Comparison of ENCODE assay signal across 1 cellular context in genomic region chr6:97422171-97422570, GRCh38.
TF ChIP-seq lines count a peak whose summit lies in the region.

No MANE protein-coding gene starts in this region.

TF ChIP-seq in H1, 55 proteins besides CTCF, POLR2A, EP300 and RAD21 (continued from another document):
- TF ChIP-seq, protein P1, sequence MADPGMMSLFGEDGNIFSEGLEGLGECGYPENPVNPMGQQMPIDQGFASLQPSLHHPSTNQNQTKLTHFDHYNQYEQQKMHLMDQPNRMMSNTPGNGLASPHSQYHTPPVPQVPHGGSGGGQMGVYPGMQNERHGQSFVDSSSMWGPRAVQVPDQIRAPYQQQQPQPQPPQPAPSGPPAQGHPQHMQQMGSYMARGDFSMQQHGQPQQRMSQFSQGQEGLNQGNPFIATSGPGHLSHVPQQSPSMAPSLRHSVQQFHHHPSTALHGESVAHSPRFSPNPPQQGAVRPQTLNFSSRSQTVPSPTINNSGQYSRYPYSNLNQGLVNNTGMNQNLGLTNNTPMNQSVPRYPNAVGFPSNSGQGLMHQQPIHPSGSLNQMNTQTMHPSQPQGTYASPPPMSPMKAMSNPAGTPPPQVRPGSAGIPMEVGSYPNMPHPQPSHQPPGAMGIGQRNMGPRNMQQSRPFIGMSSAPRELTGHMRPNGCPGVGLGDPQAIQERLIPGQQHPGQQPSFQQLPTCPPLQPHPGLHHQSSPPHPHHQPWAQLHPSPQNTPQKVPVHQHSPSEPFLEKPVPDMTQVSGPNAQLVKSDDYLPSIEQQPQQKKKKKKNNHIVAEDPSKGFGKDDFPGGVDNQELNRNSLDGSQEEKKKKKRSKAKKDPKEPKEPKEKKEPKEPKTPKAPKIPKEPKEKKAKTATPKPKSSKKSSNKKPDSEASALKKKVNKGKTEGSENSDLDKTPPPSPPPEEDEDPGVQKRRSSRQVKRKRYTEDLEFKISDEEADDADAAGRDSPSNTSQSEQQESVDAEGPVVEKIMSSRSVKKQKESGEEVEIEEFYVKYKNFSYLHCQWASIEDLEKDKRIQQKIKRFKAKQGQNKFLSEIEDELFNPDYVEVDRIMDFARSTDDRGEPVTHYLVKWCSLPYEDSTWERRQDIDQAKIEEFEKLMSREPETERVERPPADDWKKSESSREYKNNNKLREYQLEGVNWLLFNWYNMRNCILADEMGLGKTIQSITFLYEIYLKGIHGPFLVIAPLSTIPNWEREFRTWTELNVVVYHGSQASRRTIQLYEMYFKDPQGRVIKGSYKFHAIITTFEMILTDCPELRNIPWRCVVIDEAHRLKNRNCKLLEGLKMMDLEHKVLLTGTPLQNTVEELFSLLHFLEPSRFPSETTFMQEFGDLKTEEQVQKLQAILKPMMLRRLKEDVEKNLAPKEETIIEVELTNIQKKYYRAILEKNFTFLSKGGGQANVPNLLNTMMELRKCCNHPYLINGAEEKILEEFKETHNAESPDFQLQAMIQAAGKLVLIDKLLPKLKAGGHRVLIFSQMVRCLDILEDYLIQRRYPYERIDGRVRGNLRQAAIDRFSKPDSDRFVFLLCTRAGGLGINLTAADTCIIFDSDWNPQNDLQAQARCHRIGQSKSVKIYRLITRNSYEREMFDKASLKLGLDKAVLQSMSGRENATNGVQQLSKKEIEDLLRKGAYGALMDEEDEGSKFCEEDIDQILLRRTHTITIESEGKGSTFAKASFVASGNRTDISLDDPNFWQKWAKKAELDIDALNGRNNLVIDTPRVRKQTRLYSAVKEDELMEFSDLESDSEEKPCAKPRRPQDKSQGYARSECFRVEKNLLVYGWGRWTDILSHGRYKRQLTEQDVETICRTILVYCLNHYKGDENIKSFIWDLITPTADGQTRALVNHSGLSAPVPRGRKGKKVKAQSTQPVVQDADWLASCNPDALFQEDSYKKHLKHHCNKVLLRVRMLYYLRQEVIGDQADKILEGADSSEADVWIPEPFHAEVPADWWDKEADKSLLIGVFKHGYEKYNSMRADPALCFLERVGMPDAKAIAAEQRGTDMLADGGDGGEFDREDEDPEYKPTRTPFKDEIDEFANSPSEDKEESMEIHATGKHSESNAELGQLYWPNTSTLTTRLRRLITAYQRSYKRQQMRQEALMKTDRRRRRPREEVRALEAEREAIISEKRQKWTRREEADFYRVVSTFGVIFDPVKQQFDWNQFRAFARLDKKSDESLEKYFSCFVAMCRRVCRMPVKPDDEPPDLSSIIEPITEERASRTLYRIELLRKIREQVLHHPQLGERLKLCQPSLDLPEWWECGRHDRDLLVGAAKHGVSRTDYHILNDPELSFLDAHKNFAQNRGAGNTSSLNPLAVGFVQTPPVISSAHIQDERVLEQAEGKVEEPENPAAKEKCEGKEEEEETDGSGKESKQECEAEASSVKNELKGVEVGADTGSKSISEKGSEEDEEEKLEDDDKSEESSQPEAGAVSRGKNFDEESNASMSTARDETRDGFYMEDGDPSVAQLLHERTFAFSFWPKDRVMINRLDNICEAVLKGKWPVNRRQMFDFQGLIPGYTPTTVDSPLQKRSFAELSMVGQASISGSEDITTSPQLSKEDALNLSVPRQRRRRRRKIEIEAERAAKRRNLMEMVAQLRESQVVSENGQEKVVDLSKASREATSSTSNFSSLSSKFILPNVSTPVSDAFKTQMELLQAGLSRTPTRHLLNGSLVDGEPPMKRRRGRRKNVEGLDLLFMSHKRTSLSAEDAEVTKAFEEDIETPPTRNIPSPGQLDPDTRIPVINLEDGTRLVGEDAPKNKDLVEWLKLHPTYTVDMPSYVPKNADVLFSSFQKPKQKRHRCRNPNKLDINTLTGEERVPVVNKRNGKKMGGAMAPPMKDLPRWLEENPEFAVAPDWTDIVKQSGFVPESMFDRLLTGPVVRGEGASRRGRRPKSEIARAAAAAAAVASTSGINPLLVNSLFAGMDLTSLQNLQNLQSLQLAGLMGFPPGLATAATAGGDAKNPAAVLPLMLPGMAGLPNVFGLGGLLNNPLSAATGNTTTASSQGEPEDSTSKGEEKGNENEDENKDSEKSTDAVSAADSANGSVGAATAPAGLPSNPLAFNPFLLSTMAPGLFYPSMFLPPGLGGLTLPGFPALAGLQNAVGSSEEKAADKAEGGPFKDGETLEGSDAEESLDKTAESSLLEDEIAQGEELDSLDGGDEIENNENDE (IDR thresholded peaks at IDR 0.05; ENCODE audit: insufficient replicate concordance, low read length) = no peak
- TF ChIP-seq TCF12 (IDR thresholded peaks at IDR 0.05; ENCODE audit: low read depth, low read length) (0 out of 2 replicates have a peak, but pooled peaks have one; percentile 28), POLR2AphosphoS5 (IDR thresholded peaks at IDR 0.05; ENCODE audit: low read depth, low read length) (peak; percentile 50; the same call in 1 of the 2 replicates), SAP30 (IDR thresholded peaks at IDR 0.05; ENCODE audit: insufficient read depth, insufficient replicate concordance, low read length) (no peak), NRF1 (IDR thresholded peaks at IDR 0.05; ENCODE audit: low read depth, low read length) (no peak), FOSL1 (IDR thresholded peaks at IDR 0.05; ENCODE audit: insufficient read depth, low read depth, low read length) (no peak), TEAD4 (IDR thresholded peaks at IDR 0.05; ENCODE audit: low read depth, low read length) (no peak), RNF2 (IDR thresholded peaks at IDR 0.05; ENCODE audit: borderline replicate concordance, low read depth, low read length, missing control alignments, poor library complexity, severe bottlenecking) (no peak), CHD1 (IDR thresholded peaks at IDR 0.05; ENCODE audit: low read depth, low read length) (no peak), BCL11A (IDR thresholded peaks at IDR 0.05; ENCODE audit: low read depth in 2 of 2, low read length in 2 of 2) (no peak), EZH2 (IDR thresholded peaks at IDR 0.05; ENCODE audit: low read depth, low read length, severe bottlenecking) (no peak), CHD2 (IDR thresholded peaks at IDR 0.05; ENCODE audit: low read length) (no peak), GABPA (IDR thresholded peaks at IDR 0.05; ENCODE audit: borderline replicate concordance, insufficient read depth, low read length) (no peak), NANOG (IDR thresholded peaks at IDR 0.05; ENCODE audit: insufficient read depth, low read depth, low read length, poor library complexity, severe bottlenecking) (peak; percentile 34), HDAC2 (IDR thresholded peaks at IDR 0.05; ENCODE audit: borderline replicate concordance in 1 of 2, low read depth in 2 of 2, low read length in 2 of 2) (no peak), MAFK (IDR thresholded peaks at IDR 0.05; ENCODE audit: low read depth, low read length) (no peak), KDM4A (IDR thresholded peaks at IDR 0.05; ENCODE audit: low read depth, low read length, severe bottlenecking) (no peak), SP1 (IDR thresholded peaks at IDR 0.05; ENCODE audit: low read depth, low read length) (no peak)
- TF ChIP-seq, protein P2, sequence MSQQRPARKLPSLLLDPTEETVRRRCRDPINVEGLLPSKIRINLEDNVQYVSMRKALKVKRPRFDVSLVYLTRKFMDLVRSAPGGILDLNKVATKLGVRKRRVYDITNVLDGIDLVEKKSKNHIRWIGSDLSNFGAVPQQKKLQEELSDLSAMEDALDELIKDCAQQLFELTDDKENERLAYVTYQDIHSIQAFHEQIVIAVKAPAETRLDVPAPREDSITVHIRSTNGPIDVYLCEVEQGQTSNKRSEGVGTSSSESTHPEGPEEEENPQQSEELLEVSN (IDR thresholded peaks at IDR 0.05) = no peak
- TF ChIP-seq, protein P3, sequence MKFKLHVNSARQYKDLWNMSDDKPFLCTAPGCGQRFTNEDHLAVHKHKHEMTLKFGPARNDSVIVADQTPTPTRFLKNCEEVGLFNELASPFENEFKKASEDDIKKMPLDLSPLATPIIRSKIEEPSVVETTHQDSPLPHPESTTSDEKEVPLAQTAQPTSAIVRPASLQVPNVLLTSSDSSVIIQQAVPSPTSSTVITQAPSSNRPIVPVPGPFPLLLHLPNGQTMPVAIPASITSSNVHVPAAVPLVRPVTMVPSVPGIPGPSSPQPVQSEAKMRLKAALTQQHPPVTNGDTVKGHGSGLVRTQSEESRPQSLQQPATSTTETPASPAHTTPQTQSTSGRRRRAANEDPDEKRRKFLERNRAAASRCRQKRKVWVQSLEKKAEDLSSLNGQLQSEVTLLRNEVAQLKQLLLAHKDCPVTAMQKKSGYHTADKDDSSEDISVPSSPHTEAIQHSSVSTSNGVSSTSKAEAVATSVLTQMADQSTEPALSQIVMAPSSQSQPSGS (IDR thresholded peaks at IDR 0.05; ENCODE audit: low read length) = no peak
- TF ChIP-seq, protein P4, sequence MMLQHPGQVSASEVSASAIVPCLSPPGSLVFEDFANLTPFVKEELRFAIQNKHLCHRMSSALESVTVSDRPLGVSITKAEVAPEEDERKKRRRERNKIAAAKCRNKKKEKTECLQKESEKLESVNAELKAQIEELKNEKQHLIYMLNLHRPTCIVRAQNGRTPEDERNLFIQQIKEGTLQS (IDR thresholded peaks at IDR 0.05; ENCODE audit: insufficient read depth, low read depth, low read length) = no peak
